In the genomic region with DNA sequence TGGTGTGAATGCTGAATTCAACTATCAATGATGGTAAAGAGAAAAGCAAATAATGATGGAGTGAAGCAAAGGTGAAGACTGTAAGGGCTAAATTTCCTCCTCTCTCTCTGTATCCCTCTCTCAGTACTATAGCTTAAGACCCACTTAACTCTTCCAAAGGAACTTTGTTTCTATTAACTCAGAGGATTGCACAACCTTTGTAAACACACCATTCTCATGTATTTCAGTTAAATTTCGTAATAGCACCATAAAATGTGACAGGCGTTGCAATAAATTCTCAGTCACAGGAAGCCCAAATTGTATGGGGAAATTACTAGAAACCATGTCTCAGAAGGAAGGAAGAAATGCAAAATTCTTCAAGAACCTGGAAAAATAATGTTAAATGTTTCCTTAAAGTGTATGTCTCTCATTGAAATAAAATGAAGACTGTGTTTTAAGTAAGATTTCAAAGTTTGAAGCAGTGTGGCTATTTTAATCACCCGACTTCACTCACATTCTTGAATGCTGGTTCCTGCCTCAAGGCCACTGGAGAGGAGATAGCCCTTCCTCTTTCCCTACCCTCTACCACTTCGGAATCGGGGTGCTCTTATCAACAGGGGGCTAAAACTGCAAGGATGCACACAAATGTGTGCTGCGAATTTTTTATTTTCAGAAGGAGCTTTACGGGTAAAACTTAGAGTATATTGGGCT, we compare ENCODE assay signal across 11 cellular contexts.
DNase-seq lines count a peak whose midpoint lies in the region; ATAC-seq and TF ChIP-seq lines count a peak whose summit lies in the region.
"Had no signal": no experiment of that assay in that cellular context is flagged by ENCODE, and none has a peak within 500 bp of the region (broad histone marks: within the 10 kb centered on the region; RNA-seq: fewer than 3 reads in every experiment).

No MANE protein-coding gene starts in this region.

- H4K20me1 ChIP-seq in GM23338 (replicated peaks; ENCODE audit: insufficient read depth) (no peaks in the 10 kb centered on the region), smooth muscle cell (ENCODE audit: low read depth) (no peaks in the 10 kb centered on the region)

- H3K4me2 ChIP-seq in GM23338 (no peak overlapping the region), smooth muscle cell (peak overlapping the region; percentile 65)

- H3F3A ChIP-seq in GM23338 (replicated peaks; ENCODE audit: low read depth) = no peaks in the 10 kb centered on the region
- no peaks in the 10 kb centered on the region for H3F3A ChIP-seq in smooth muscle cell (ENCODE audit: low read depth)

- H3K36me3 ChIP-seq in GM23338 (ENCODE audit: insufficient read depth) = no peaks in the 10 kb centered on the region
- no peaks in the 10 kb centered on the region for H3K36me3 ChIP-seq in smooth muscle cell (ENCODE audit: low read depth)

- no peaks in the 10 kb centered on the region for H3K9me2 ChIP-seq in GM23338 (ENCODE audit: insufficient read depth)

- TF ChIP-seq CTCF in GM23338 (conservative IDR thresholded peaks at IDR 0.05; ENCODE audit: low read depth in 2 of 2) (no peak), smooth muscle cell (IDR thresholded peaks at IDR 0.05; ENCODE audit: borderline replicate concordance, insufficient read depth, poor library complexity, severe bottlenecking) (no peak), endothelial cell (IDR thresholded peaks at IDR 0.05; ENCODE audit: unreplicated experiment) (no peak)

- H3K27me3 Mint-ChIP-seq in GM23338 (ENCODE audit: insufficient read depth, low read depth, poor library complexity) = peaks cover 8% of the 10 kb centered on the region
- H3K27me3 Mint-ChIP-seq in endothelial cell (ENCODE audit: unreplicated experiment) = no peaks in the 10 kb centered on the region

- peak overlapping the region; percentile 26; the same call in 1 of the 2 replicates for H3K27ac Mint-ChIP-seq in GM23338
- H3K27ac Mint-ChIP-seq in endothelial cell (ENCODE audit: unreplicated experiment) = no peak overlapping the region
- H3K27ac Mint-ChIP-seq: natural killer cell treated with Interleukin-12 subunit alpha and Interleukin-12 subunit beta and Interleukin-15 and Interleukin-18, amount 100 ng/mL, for 72 hours had no signal

- H3K9me3 ChIP-seq in smooth muscle cell (replicated peaks; ENCODE audit: low read depth) = no peaks in the 10 kb centered on the region

- H3K27ac ChIP-seq in GM23338 (ENCODE audit: low read depth) (no peak overlapping the region), smooth muscle cell (ENCODE audit: low read depth) (peak overlapping the region; percentile 1)
- H3K27ac ChIP-seq: coronary artery had no signal

- H3K4me3 ChIP-seq in GM23338 = no peak overlapping the region
- no peak overlapping the region for H3K4me3 ChIP-seq in smooth muscle cell
- H3K4me3 ChIP-seq: coronary artery had no signal

- no peaks in the 10 kb centered on the region for H3K36me3 Mint-ChIP-seq in GM23338 (ENCODE audit: low read depth)
- H3K36me3 Mint-ChIP-seq in endothelial cell (ENCODE audit: low read depth, unreplicated experiment) = no peaks in the 10 kb centered on the region
- H3K36me3 Mint-ChIP-seq: natural killer cell treated with Interleukin-12 subunit alpha and Interleukin-12 subunit beta and Interleukin-15 and Interleukin-18, amount 100 ng/mL, for 72 hours had no signal

- H3K4me1 Mint-ChIP-seq in GM23338 = peaks cover 42% of the 10 kb centered on the region
- peaks cover 2% of the 10 kb centered on the region for H3K4me1 Mint-ChIP-seq in endothelial cell (ENCODE audit: unreplicated experiment)

- no peak for DNase-seq in GM23338 (ENCODE audit: low spot score)
- peak; percentile 96 for DNase-seq in NOMO-1 treated with DMSO at 0.1 percent for 48 hours (lab: John Stamatoyannopoulos, UW; ENCODE audit: unreplicated experiment)
- DNase-seq in fibroblast of peridontal ligament (ENCODE audit: extremely low read depth) = peak; percentile 95
- DNase-seq in smooth muscle cell (lab: John Stamatoyannopoulos, UW; ENCODE audit: unreplicated experiment) = no peak
- DNase-seq in NCI-H2227 (lab: John Stamatoyannopoulos, UW; ENCODE audit: unreplicated experiment) = no peak
- DNase-seq in endothelial cell (ENCODE audit: low spot score) = no peak
- DNase-seq in NCI-H1048 (lab: John Stamatoyannopoulos, UW) = no peak

- WGBS in smooth muscle cell (ENCODE audit: low lambda C conversion rate) = 46% methylated on average over 7 of the region's 7 CpGs

- H3K79me2 ChIP-seq in GM23338 (replicated peaks; ENCODE audit: insufficient read depth) = no peaks in the 10 kb centered on the region
- H3K79me2 ChIP-seq in smooth muscle cell (ENCODE audit: low read depth) = no peaks in the 10 kb centered on the region

- no peaks in the 10 kb centered on the region for H3K9me3 Mint-ChIP-seq in GM23338
- no peaks in the 10 kb centered on the region for H3K9me3 Mint-ChIP-seq in endothelial cell (ENCODE audit: unreplicated experiment)
- H3K9me3 Mint-ChIP-seq: H9; natural killer cell treated with Interleukin-12 subunit alpha and Interleukin-12 subunit beta and Interleukin-15 and Interleukin-18, amount 100 ng/mL, for 72 hours had no signal

- no peaks in the 10 kb centered on the region for H3K27me3 ChIP-seq in GM23338 (ENCODE audit: insufficient read depth)
- peaks cover 4% of the 10 kb centered on the region for H3K27me3 ChIP-seq in smooth muscle cell (ENCODE audit: low read depth)

- H3K4me3 Mint-ChIP-seq in GM23338 (no peak overlapping the region), endothelial cell (ENCODE audit: unreplicated experiment) (no peak overlapping the region)
- H3K4me3 Mint-ChIP-seq: H9; natural killer cell treated with Interleukin-12 subunit alpha and Interleukin-12 subunit beta and Interleukin-15 and Interleukin-18, amount 100 ng/mL, for 72 hours had no signal

- H3K9ac ChIP-seq in smooth muscle cell (ENCODE audit: low read depth) = no peak overlapping the region

- H3K4me1 ChIP-seq in GM23338 (ENCODE audit: insufficient read depth) = peaks cover 47% of the 10 kb centered on the region
- H3K4me1 ChIP-seq in smooth muscle cell (ENCODE audit: low read depth) = peaks cover 16% of the 10 kb centered on the region

- ATAC-seq in GM23338 (no peak), GM19463 (IDR thresholded peaks at IDR 0.05; ENCODE audit: unreplicated experiment) (no peak)

- H2AFZ ChIP-seq in GM23338 = peak overlapping the region; percentile 88; the same call in 1 of the 2 replicates
- peak overlapping the region; percentile 76 for H2AFZ ChIP-seq in smooth muscle cell (ENCODE audit: low read depth)

TF ChIP-seq in GM23338, 12 proteins besides CTCF, POLR2A, EP300 and RAD21 (continues in another document):
- TF ChIP-seq NANOG (IDR thresholded peaks at IDR 0.05; ENCODE audit: borderline replicate concordance) (no peak), CREB1 (CRISPR knock-in tag; IDR thresholded peaks at IDR 0.05; ENCODE audit: low read depth) (no peak), EZH2 (IDR thresholded peaks at IDR 0.05; ENCODE audit: low read depth, unreplicated experiment) (no peak), POLR2AphosphoS5 (IDR thresholded peaks at IDR 0.05; ENCODE audit: low read depth) (no peak), STAT1 (IDR thresholded peaks at IDR 0.05; ENCODE audit: unreplicated experiment) (no peak), ZNF114 (CRISPR knock-in tag; IDR thresholded peaks at IDR 0.05) (no peak), EZH2phosphoT487 (IDR thresholded peaks at IDR 0.05; ENCODE audit: unreplicated experiment) (no peak)
- TF ChIP-seq, protein P1, sequence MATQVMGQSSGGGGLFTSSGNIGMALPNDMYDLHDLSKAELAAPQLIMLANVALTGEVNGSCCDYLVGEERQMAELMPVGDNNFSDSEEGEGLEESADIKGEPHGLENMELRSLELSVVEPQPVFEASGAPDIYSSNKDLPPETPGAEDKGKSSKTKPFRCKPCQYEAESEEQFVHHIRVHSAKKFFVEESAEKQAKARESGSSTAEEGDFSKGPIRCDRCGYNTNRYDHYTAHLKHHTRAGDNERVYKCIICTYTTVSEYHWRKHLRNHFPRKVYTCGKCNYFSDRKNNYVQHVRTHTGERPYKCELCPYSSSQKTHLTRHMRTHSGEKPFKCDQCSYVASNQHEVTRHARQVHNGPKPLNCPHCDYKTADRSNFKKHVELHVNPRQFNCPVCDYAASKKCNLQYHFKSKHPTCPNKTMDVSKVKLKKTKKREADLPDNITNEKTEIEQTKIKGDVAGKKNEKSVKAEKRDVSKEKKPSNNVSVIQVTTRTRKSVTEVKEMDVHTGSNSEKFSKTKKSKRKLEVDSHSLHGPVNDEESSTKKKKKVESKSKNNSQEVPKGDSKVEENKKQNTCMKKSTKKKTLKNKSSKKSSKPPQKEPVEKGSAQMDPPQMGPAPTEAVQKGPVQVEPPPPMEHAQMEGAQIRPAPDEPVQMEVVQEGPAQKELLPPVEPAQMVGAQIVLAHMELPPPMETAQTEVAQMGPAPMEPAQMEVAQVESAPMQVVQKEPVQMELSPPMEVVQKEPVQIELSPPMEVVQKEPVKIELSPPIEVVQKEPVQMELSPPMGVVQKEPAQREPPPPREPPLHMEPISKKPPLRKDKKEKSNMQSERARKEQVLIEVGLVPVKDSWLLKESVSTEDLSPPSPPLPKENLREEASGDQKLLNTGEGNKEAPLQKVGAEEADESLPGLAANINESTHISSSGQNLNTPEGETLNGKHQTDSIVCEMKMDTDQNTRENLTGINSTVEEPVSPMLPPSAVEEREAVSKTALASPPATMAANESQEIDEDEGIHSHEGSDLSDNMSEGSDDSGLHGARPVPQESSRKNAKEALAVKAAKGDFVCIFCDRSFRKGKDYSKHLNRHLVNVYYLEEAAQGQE (IDR thresholded peaks at IDR 0.05; ENCODE audit: unreplicated experiment) = no peak
- TF ChIP-seq, protein P2, sequence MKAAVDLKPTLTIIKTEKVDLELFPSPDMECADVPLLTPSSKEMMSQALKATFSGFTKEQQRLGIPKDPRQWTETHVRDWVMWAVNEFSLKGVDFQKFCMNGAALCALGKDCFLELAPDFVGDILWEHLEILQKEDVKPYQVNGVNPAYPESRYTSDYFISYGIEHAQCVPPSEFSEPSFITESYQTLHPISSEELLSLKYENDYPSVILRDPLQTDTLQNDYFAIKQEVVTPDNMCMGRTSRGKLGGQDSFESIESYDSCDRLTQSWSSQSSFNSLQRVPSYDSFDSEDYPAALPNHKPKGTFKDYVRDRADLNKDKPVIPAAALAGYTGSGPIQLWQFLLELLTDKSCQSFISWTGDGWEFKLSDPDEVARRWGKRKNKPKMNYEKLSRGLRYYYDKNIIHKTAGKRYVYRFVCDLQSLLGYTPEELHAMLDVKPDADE (IDR thresholded peaks at IDR 0.05) = no peak

Comparison
In these comparisons a context has a peak if more than half of its experiments do, and no peak if none do; other contexts are left out.
1. DNase-seq: peak in NOMO-1 treated with DMSO at 0.1 percent for 48 hours (single experiment) and fibroblast of peridontal ligament (single experiment); none in GM23338 (single experiment), smooth muscle cell (single experiment), NCI-H2227 (single experiment), endothelial cell (single experiment) and NCI-H1048 (single experiment).